ENCODE assay signal across 31 cellular contexts in the genomic region with DNA sequence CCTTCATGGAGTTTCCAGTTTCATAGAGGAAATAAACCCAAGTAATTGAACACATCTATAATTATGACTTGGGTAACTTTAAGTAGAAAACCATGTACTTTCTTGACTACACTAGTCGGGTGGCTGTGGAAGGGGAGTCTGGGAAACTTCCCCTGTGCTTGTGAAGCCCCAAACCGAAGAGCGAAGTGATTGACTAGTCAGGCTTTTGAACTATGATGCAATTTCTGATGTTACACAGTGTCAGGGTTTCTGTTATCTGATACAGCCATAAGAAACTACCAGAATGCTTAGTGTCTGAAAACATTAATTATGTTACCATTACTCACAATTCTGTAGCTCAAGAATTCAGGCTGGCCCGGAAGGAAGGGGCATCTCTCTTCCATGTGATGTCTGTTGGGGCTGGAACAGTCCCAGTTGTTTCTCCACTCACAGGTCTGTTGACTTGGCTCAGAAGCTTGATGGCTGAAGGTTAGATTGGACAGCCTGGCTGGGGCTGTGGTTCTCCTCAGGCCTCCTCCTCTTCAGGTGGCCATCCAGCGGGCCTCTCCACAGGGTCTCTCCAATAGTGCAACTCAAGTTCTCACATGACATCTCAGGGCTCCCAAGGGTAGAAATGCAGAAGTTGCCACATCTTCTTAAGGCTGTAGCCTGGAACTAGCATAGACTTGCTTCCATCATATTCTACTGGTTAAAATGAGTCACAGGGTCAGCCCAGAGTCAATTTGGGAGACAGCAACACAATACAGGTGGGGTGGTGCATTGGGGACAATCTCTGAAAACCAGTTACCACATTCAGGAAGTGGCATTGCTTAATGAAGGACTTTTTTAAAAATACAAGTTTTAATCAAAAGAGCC. TPM values are rescaled to one million over a fixed set of nuclear protein-coding genes. Genes with fewer than 3 reads are reported as not detected.
DNase-seq lines count a peak whose midpoint lies in the region; ATAC-seq and TF ChIP-seq lines count a peak whose summit lies in the region.
"Had no signal": no experiment of that assay in that cellular context is flagged by ENCODE, and none has a peak within 500 bp of the region (broad histone marks: within the 10 kb centered on the region; RNA-seq: fewer than 3 reads in every experiment).

No MANE protein-coding gene starts in this region.

- CTCF ChIA-PET in mammary epithelial cell (lab: Charles Lee; ENCODE audit: low non-redundant PET): no interaction called here

- dilution Hi-C loops in mammary epithelial cell (cut with HindIII; ENCODE audit: low sequenced_read_pairs): no loop called here

- no TSS peak for BruUV-seq in mammary epithelial cell (replicated peaks; lab: Mats Ljungman, UMichigan)

- intact Hi-C loops in mammary epithelial cell (cut with micrococcal nuclease): no loop called here
- intact Hi-C loops in breast epithelium (cut with DNase I; ENCODE audit: low total_unique reads): no loop called here

- 38% methylated on average over 5 of the region's 5 CpGs for WGBS in mammary epithelial cell (ENCODE audit: low coverage, missing lambda C conversion rate)

- H3K9ac ChIP-seq in mammary epithelial cell (ENCODE audit: insufficient read depth, low read length): no peak overlapping the region

- no peaks in the 10 kb centered on the region for H4K20me1 ChIP-seq in mammary epithelial cell (ENCODE audit: insufficient read depth, low read length)

- H3K27ac ChIP-seq in mammary epithelial cell (ENCODE audit: insufficient read depth, low read depth, low read length) (no peak overlapping the region), breast epithelium (no peak overlapping the region)
- H3K27ac ChIP-seq: adrenal gland, colonic mucosa, hepatocyte, left lung, PC-9, thyroid gland had no signal

- DNase-seq in mammary epithelial cell (peak; percentile 9), breast epithelium (ENCODE audit: low spot score in 2 of 2) (no peak), SKM-1 treated with dmso at 0.1 percent for 144 hours (lab: John Stamatoyannopoulos, UW; ENCODE audit: unreplicated experiment) (peak; percentile 82), left lobe of liver (ENCODE audit: low spot score) (no peak), ureter (ENCODE audit: low spot score) (peak; percentile 2), globus pallidus (ENCODE audit: low spot score) (no peak)
- DNase-seq in activated effector memory CD4-positive, alpha-beta T cell treated with Interleukin-2 at 50 U/mL for 16 hours: no peak
- DNase-seq: activated CD4-positive, alpha-beta T cell treated with anti-CD3 and anti-CD28 coated beads, Interleukin-2, amount 10 ng/mL, durations not matched to agents 7 days and 5 days; activated naive CD4-positive, alpha-beta T cell; activated T-cell treated with anti-CD3 and anti-CD28 coated beads, Interleukin-2, amount 50 U/mL, for 48 hours; adrenal gland; CD4-positive, alpha-beta memory T cell; colonic mucosa; effector memory CD4-positive, alpha-beta T cell; left lung; naive B cell; NCI-H1417 treated with DMSO at 0.1 percent for 48 hours; NCI-H345; NCI-H748 treated with DMSO at 0.1 percent for 48 hours; PC-9; Right ventricle myocardium superior; thyroid gland had no signal

- H3K79me2 ChIP-seq in mammary epithelial cell (ENCODE audit: insufficient read depth, low read length): no peaks in the 10 kb centered on the region
- H3K79me2 ChIP-seq: hepatocyte had no signal

- H3K4me2 ChIP-seq in mammary epithelial cell (ENCODE audit: insufficient read depth, low read depth, low read length): peak overlapping the region; percentile 29
- H3K4me2 ChIP-seq: hepatocyte, PC-9 had no signal

- H3K4me3 ChIP-seq in mammary epithelial cell (replicated peaks in 1 of 3; ENCODE audit: insufficient read depth in 1 of 3, low read depth in 2 of 3, low read length in 3 of 3) (no peak overlapping the region), breast epithelium (no peak overlapping the region)
- H3K4me3 ChIP-seq: adrenal gland, colonic mucosa, hepatocyte, left lung, PC-9, thyroid gland had no signal

- TF ChIP-seq CTCF in mammary epithelial cell (conservative IDR thresholded peaks at IDR 0.05 in 1 of 2, IDR thresholded peaks at IDR 0.05 in 1 of 2; ENCODE audit: extremely low read depth in 1 of 2, insufficient read depth in 1 of 2, low read depth in 1 of 2, low read length in 2 of 2) (no peak), breast epithelium (IDR thresholded peaks at IDR 0.05) (no peak)

- peaks cover 6% of the 10 kb centered on the region for H3K4me1 ChIP-seq in mammary epithelial cell (ENCODE audit: insufficient read depth, low read length)
- no peaks in the 10 kb centered on the region for H3K4me1 ChIP-seq in breast epithelium
- H3K4me1 ChIP-seq: adrenal gland, colonic mucosa, left lung, thyroid gland had no signal

- ATAC-seq in left lobe of liver: peak; percentile 78
- no peak for ATAC-seq in HG03196 (IDR thresholded peaks at IDR 0.05; ENCODE audit: unreplicated experiment)
- ATAC-seq: left lung, WTC11 had no signal

- no peak overlapping the region for H2AFZ ChIP-seq in mammary epithelial cell (ENCODE audit: low read depth, low read length)
- H2AFZ ChIP-seq: hepatocyte, PC-9 had no signal

- H3K27me3 ChIP-seq in mammary epithelial cell (ENCODE audit: insufficient read depth, low read length): peaks cover 3% of the 10 kb centered on the region
- no peaks in the 10 kb centered on the region for H3K27me3 ChIP-seq in breast epithelium
- H3K27me3 ChIP-seq: adrenal gland, colonic mucosa, hepatocyte, thyroid gland had no signal

- no peaks in the 10 kb centered on the region for H3K36me3 ChIP-seq in mammary epithelial cell (ENCODE audit: insufficient read depth, low read length)
- no peaks in the 10 kb centered on the region for H3K36me3 ChIP-seq in breast epithelium
- H3K36me3 ChIP-seq: adrenal gland, colonic mucosa, left lung, thyroid gland had no signal

- TF ChIP-seq POLR2A in breast epithelium (IDR thresholded peaks at IDR 0.05): no peak

- in situ Hi-C loops in mammary epithelial cell (cut with MboI; ENCODE audit: low sequenced_read_pairs in 2 of 2): no loop called here

- H3K9me3 ChIP-seq in mammary epithelial cell (replicated peaks; ENCODE audit: insufficient read depth, low read length) (no peaks in the 10 kb centered on the region), breast epithelium (no peaks in the 10 kb centered on the region)
- H3K9me3 ChIP-seq: adrenal gland, colonic mucosa, left lung, thyroid gland had no signal

RNA-seq across cellular contexts. Expression of a gene that starts 8.3 kb away (rescaled TPM):
- total RNA-seq in mammary epithelial cell: not detected
- polyA plus RNA-seq in mammary epithelial cell: not detected
- polyA minus RNA-seq in mammary epithelial cell: not detected
- total RNA-seq in breast epithelium: not detected
- 288 TPM for total RNA-seq in left lobe of liver
- total RNA-seq in ureter: not detected
- total RNA-seq: A172; activated CD4-positive, alpha-beta T cell treated with anti-CD3 and anti-CD28 coated beads, Interleukin-2, amount 10 ng/mL, durations not matched to agents 7 days and 5 days; adrenal gland; CD4-positive, alpha-beta memory T cell; colonic mucosa; mesothelial cell of epicardium; omental fat pad; PC-9; pulmonary artery endothelial cell; Right ventricle myocardium superior; skeletal muscle tissue; thyroid gland had no signal
- polyA plus RNA-seq: CD4-positive, alpha-beta memory T cell; esophagus had no signal

Comparison
In these comparisons a context has a peak if more than half of its experiments do, and no peak if none do; other contexts are left out.
1. DNase-seq: peak in mammary epithelial cell (single experiment), SKM-1 treated with dmso at 0.1 percent for 144 hours (single experiment) and ureter (single experiment); none in breast epithelium (0 of 2), left lobe of liver (single experiment), activated effector memory CD4-positive, alpha-beta T cell treated with Interleukin-2 at 50 U/mL for 16 hours (single experiment) and globus pallidus (single experiment).
2. RNA of a gene that starts 8.3 kb away (total RNA-seq): 288 TPM in left lobe of liver (single experiment); not detected in mammary epithelial cell, not detected in breast epithelium and not detected in ureter (single experiment); every median in the first group is over 100 times any median in the second.